Comparison of ENCODE assay signal across 16 cellular contexts in the genomic region with DNA sequence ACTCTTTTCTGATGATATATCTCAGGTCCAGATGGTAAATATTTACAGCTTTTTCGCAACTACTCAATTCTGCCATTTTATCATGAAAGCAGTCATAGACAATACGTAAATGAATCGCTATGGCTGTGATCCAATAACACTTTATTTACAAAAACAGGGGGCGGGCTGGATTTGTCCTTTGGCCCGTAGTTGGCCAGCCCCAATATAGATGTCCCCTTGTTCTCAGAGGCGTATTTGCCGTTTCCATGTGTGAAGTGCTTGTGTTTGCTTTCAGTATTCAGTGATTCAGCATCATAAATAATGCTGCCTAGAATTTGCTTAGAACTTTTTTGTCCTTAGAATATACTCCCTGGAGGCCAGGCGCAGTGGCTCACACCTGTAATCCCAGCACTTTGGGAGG.
DNase-seq lines count a peak whose midpoint lies in the region; ATAC-seq, FAIRE-seq and TF ChIP-seq lines count a peak whose summit lies in the region.
"Had no signal": no experiment of that assay in that cellular context is flagged by ENCODE, and none has a peak within 500 bp of the region (broad histone marks: within the 10 kb centered on the region; RNA-seq: fewer than 3 reads in every experiment).

No MANE protein-coding gene starts in this region.

- no TSS peak for BruUV-seq in HepG2 (replicated peaks; lab: Mats Ljungman, UMichigan)

- WGBS in HepG2 (ENCODE audit: low lambda C conversion rate): 0% methylated on average over 7 of the region's 8 CpGs
- WGBS in right lobe of liver (ENCODE audit: insufficient coverage, low coverage, low lambda C conversion rate, missing lambda C conversion rate): 78% methylated on average over 8 of the region's 8 CpGs
- 55 to 80% methylated on average over 8 of the region's 8 CpGs for WGBS in sigmoid colon, 2 donors

- H3K27ac ChIP-seq in HepG2 (ENCODE audit: extremely low read length, insufficient read depth, low read length) (no peak overlapping the region), right lobe of liver (no peak overlapping the region), sigmoid colon (no peak overlapping the region)
- H3K27ac ChIP-seq: BLaER1 had no signal

- no peak for TF ChIP-seq RAD21 in HepG2 (CRISPR knock-in tag; IDR thresholded peaks at IDR 0.05)

- no peak overlapping the region for H2AFZ ChIP-seq in HepG2 (ENCODE audit: low read length)

- peaks cover 12 to 65% of the 10 kb centered on the region in 2 experiments for H3K27me3 ChIP-seq in HepG2 (ENCODE audit: control insufficient read depth in 1 of 2, insufficient read depth in 2 of 2, low read length in 2 of 2)
- no peaks in the 10 kb centered on the region for H3K27me3 ChIP-seq in right lobe of liver
- peaks cover 0 to 5% (median 4%) of the 10 kb centered on the region in 3 donors for H3K27me3 ChIP-seq in sigmoid colon
- H3K27me3 ChIP-seq: BLaER1 had no signal

- peak; percentile 78 for DNase-seq in HepG2 (ENCODE audit: low spot score)
- DNase-seq in right lobe of liver: no peak
- peak; percentile 8 for DNase-seq in NCI-H69 (lab: John Stamatoyannopoulos, UW)
- peak; percentile 30 for DNase-seq in medulla oblongata (ENCODE audit: extremely low spot score)
- DNase-seq in sigmoid colon: peak; percentile 14
- DNase-seq: CD8-positive, alpha-beta memory T cell; DMS53; GF-D8; IMR-90 had no signal

- in situ Hi-C loops in HepG2 (cut with HindIII; ENCODE audit: extremely low pct_ligation_motif_present, low pct_unique_long_range_greater_than_20kb): no loop called here

- no peaks in the 10 kb centered on the region for H3K79me2 ChIP-seq in HepG2 (ENCODE audit: insufficient read depth, low read length)

- H3K4me3 ChIP-seq in HepG2 (replicated peaks in 1 of 3; ENCODE audit: insufficient read depth in 1 of 3, low read depth in 2 of 3, low read length in 3 of 3) (no peak overlapping the region), right lobe of liver (no peak overlapping the region), sigmoid colon (no peak overlapping the region)
- H3K4me3 ChIP-seq: BLaER1, HAP-1 had no signal

- H3K4me2 ChIP-seq in HepG2 (ENCODE audit: low read depth, low read length): peak overlapping the region; percentile 39
- H3K4me2 ChIP-seq: BLaER1 had no signal

- TF ChIP-seq POLR2A in HepG2 (IDR thresholded peaks at IDR 0.05; ENCODE audit: insufficient read depth in 1 of 2, low read depth in 2 of 2, low read length in 2 of 2): no peak
- TF ChIP-seq POLR2A in right lobe of liver (IDR thresholded peaks at IDR 0.05): no peak
- no peak for TF ChIP-seq POLR2A in sigmoid colon (IDR thresholded peaks at IDR 0.05)

- peaks cover 24% of the 10 kb centered on the region for H3K4me1 ChIP-seq in HepG2 (ENCODE audit: insufficient read depth, low read length)
- no peaks in the 10 kb centered on the region for H3K4me1 ChIP-seq in right lobe of liver
- H3K4me1 ChIP-seq in sigmoid colon: no peaks in the 10 kb centered on the region
- H3K4me1 ChIP-seq: HAP-1 had no signal

- CTCF ChIA-PET in HepG2 (lab: Yijun Ruan, JAX; ENCODE audit: low intra/inter-chr PET ratio, low total read pairs): no interaction called here

- FAIRE-seq in HepG2 (lab: Jason Lieb, UNC): no peak
- FAIRE-seq: A204.1, H1 had no signal

- TF ChIP-seq CTCF in HepG2 (CRISPR knock-in tag; IDR thresholded peaks at IDR 0.05) (no peak), right lobe of liver (IDR thresholded peaks at IDR 0.05) (no peak), sigmoid colon (IDR thresholded peaks at IDR 0.05) (no peak)

- ATAC-seq in HepG2 (peak; percentile 66), right lobe of liver (no peak), HG03439 (IDR thresholded peaks at IDR 0.05; ENCODE audit: unreplicated experiment) (no peak), HG02642 (IDR thresholded peaks at IDR 0.05; ENCODE audit: poor library complexity, unreplicated experiment) (no peak), HG02798 (IDR thresholded peaks at IDR 0.05; ENCODE audit: poor library complexity, unreplicated experiment) (no peak)

- H3K9me3 ChIP-seq in HepG2 (ENCODE audit: low read length): no peaks in the 10 kb centered on the region
- no peaks in the 10 kb centered on the region for H3K9me3 ChIP-seq in right lobe of liver
- H3K9me3 ChIP-seq in sigmoid colon: no peaks in the 10 kb centered on the region
- H3K9me3 ChIP-seq: BLaER1, HAP-1 had no signal

- POLR2A ChIA-PET in HepG2 (lab: Yijun Ruan, JAX): no interaction called here

- TF ChIP-seq EP300 in HepG2 (IDR thresholded peaks at IDR 0.05; ENCODE audit: low read depth in 2 of 2, low read length in 2 of 2) (no peak), HepG2 (CRISPR knock-in tag; IDR thresholded peaks at IDR 0.05; ENCODE audit: borderline replicate concordance) (no peak), sigmoid colon (IDR thresholded peaks at IDR 0.05) (no peak)

- intact Hi-C loops in HepG2 (cut with micrococcal nuclease; ENCODE audit: unreplicated experiment): no loop called here
- intact Hi-C loops in right lobe of liver (cut with DNase I): no loop called here
- intact Hi-C loops in sigmoid colon (cut with DNase I): no loop called here

- H4K20me1 ChIP-seq in HepG2 (ENCODE audit: insufficient read depth, low read length): no peaks in the 10 kb centered on the region
- H4K20me1 ChIP-seq: BLaER1 had no signal

- H3K36me3 ChIP-seq in HepG2 (replicated peaks in 1 of 2; ENCODE audit: control insufficient read depth in 1 of 2, insufficient read depth in 2 of 2, low read length in 2 of 2) (no peaks in the 10 kb centered on the region), right lobe of liver (no peaks in the 10 kb centered on the region), sigmoid colon (no peaks in the 10 kb centered on the region)
- H3K36me3 ChIP-seq: BLaER1, HAP-1 had no signal

- H3K9ac ChIP-seq in HepG2 (ENCODE audit: insufficient read depth, low read depth, low read length): no peak overlapping the region
- H3K9ac ChIP-seq: BLaER1 had no signal

TF ChIP-seq in HepG2, 621 proteins besides CTCF, POLR2A, EP300 and RAD21 (continues in another document):
- TF ChIP-seq SMARCE1 (IDR thresholded peaks at IDR 0.05; ENCODE audit: borderline replicate concordance) (no peak), HMGA1 (CRISPR knock-in tag; conservative IDR thresholded peaks at IDR 0.05) (no peak), ZNF605 (CRISPR knock-in tag; IDR thresholded peaks at IDR 0.05) (no peak), TCF7 (IDR thresholded peaks at IDR 0.05; ENCODE audit: low read depth) (peak; percentile 30; the same call in 1 of the 2 replicates), TBX2 (CRISPR knock-in tag; IDR thresholded peaks at IDR 0.05; ENCODE audit: borderline replicate concordance) (peak; percentile 34; the same call in 1 of the 2 replicates), SOX6 (IDR thresholded peaks at IDR 0.05) (no peak), SOX6 (CRISPR knock-in tag; IDR thresholded peaks at IDR 0.05) (peak; percentile 35; the same call in 1 of the 2 replicates), NCOA2 (CRISPR knock-in tag; IDR thresholded peaks at IDR 0.05) (no peak), FOXP1 (IDR thresholded peaks at IDR 0.05) (0 out of 2 replicates have a peak, but pooled peaks have one; percentile 13), FOXP1 (CRISPR knock-in tag; IDR thresholded peaks at IDR 0.05) (peak; percentile 39; the same call in 1 of the 2 replicates), FOXJ3 (CRISPR knock-in tag; IDR thresholded peaks at IDR 0.05; ENCODE audit: borderline replicate concordance) (no peak), XRCC5 (optimal IDR thresholded peaks at IDR 0.05; ENCODE audit: low read length) (no peak), ZNF567 (CRISPR knock-in tag; IDR thresholded peaks at IDR 0.05; ENCODE audit: borderline replicate concordance) (no peak), ZNF577 (CRISPR knock-in tag; IDR thresholded peaks at IDR 0.05; ENCODE audit: borderline replicate concordance, low read depth) (no peak), ZNF614 (CRISPR knock-in tag; IDR thresholded peaks at IDR 0.05; ENCODE audit: borderline replicate concordance) (no peak), RAD51 (IDR thresholded peaks at IDR 0.05; ENCODE audit: borderline replicate concordance) (no peak), HNRNPH1 (optimal IDR thresholded peaks at IDR 0.05; ENCODE audit: low read depth, low read length) (no peak), KLF12 (CRISPR knock-in tag; IDR thresholded peaks at IDR 0.05; ENCODE audit: borderline replicate concordance) (no peak), FOXA3 (CRISPR knock-in tag; IDR thresholded peaks at IDR 0.05) (peak; percentile 57; the same call in 1 of the 2 replicates), HHEX (CRISPR knock-in tag; IDR thresholded peaks at IDR 0.05) (no peak), NKX3-1 (CRISPR knock-in tag; IDR thresholded peaks at IDR 0.05) (no peak)
- TF ChIP-seq, protein P1, sequence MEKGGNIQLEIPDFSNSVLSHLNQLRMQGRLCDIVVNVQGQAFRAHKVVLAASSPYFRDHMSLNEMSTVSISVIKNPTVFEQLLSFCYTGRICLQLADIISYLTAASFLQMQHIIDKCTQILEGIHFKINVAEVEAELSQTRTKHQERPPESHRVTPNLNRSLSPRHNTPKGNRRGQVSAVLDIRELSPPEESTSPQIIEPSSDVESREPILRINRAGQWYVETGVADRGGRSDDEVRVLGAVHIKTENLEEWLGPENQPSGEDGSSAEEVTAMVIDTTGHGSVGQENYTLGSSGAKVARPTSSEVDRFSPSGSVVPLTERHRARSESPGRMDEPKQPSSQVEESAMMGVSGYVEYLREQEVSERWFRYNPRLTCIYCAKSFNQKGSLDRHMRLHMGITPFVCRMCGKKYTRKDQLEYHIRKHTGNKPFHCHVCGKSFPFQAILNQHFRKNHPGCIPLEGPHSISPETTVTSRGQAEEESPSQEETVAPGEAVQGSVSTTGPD (CRISPR knock-in tag; IDR thresholded peaks at IDR 0.05): no peak
- TF ChIP-seq, protein P2, sequence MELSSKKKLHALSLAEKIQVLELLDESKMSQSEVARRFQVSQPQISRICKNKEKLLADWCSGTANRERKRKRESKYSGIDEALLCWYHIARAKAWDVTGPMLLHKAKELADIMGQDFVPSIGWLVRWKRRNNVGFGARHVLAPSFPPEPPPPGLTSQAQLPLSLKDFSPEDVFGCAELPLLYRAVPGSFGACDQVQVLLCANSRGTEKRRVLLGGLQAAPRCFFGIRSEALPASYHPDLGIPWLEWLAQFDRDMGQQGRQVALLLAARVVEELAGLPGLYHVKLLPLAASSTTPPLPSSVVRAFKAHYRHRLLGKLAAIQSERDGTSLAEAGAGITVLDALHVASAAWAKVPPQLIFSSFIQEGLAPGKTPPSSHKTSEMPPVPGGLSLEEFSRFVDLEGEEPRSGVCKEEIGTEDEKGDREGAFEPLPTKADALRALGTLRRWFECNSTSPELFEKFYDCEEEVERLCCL (CRISPR knock-in tag; IDR thresholded peaks at IDR 0.05; ENCODE audit: borderline replicate concordance): no peak
- TF ChIP-seq, protein P3, sequence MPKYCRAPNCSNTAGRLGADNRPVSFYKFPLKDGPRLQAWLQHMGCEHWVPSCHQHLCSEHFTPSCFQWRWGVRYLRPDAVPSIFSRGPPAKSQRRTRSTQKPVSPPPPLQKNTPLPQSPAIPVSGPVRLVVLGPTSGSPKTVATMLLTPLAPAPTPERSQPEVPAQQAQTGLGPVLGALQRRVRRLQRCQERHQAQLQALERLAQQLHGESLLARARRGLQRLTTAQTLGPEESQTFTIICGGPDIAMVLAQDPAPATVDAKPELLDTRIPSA (CRISPR knock-in tag; IDR thresholded peaks at IDR 0.05; ENCODE audit: borderline replicate concordance): no peak

Comparison
In these comparisons a context has a peak if more than half of its experiments do, and no peak if none do; other contexts are left out.
1. DNase-seq: peak in HepG2 (single experiment), NCI-H69 (single experiment), medulla oblongata (single experiment) and sigmoid colon (single experiment); none in right lobe of liver (0 of 3).